In genomic region chr1:1890506-1891348, GRCh38 we compare ENCODE assay signal across 8 cellular contexts. TPM values are rescaled to one million over a fixed set of nuclear protein-coding genes. Genes with fewer than 3 reads are reported as not detected.
DNase-seq lines count a peak whose midpoint lies in the region; ATAC-seq and TF ChIP-seq lines count a peak whose summit lies in the region.

TSS of gene GNB1 (minus strand) at chr1:1891087. CDS start at chr1:1825453, 65,634 bp downstream.

- H3K9me2 ChIP-seq in Loucy (replicated peaks; ENCODE audit: low read depth, low read length) = no peaks in the 10 kb centered on the region

- CTCF ChIA-PET in activated naive CD4-positive, alpha-beta T cell treated with anti-CD3 and anti-CD28 coated beads for 36 hours (lab: Charles Lee) = no interaction called here

- peak within 1 kb of the TSS; percentile 92 for H3K27ac ChIP-seq in SK-N-MC
- H3K27ac ChIP-seq in gastroesophageal sphincter = peak within 1 kb of the TSS; percentile 78 to 98 (median 96)

- H3K36me3 Mint-ChIP-seq in activated naive CD4-positive, alpha-beta T cell treated with anti-CD3 and anti-CD28 coated beads for 36 hours (ENCODE audit: low read depth) = peaks cover 5% of the 10 kb centered on the region

- no CpG with 5 or more reads among the region's 137 CpGs for WGBS in gastroesophageal sphincter (ENCODE audit: low coverage in 1 of 2), 2 donors

- no peaks in the 10 kb centered on the region for H3F3A ChIP-seq in Loucy (ENCODE audit: low read depth)

- H3K36me3 ChIP-seq in Loucy (ENCODE audit: insufficient read depth, low read length) (no peaks in the 10 kb centered on the region), SK-N-MC (ENCODE audit: insufficient read depth, low read length) (peaks cover 16% of the 10 kb centered on the region), gastroesophageal sphincter (no peaks in the 10 kb centered on the region)

- peak; percentile 70 to 80 for TF ChIP-seq POLR2A in gastroesophageal sphincter (IDR thresholded peaks at IDR 0.05)

- H3K4me1 ChIP-seq in Loucy (ENCODE audit: insufficient read depth, low read length, poor library complexity, severe bottlenecking) = peaks cover 59% of the 10 kb centered on the region
- peaks cover 0 to 80% (median 38%) of the 10 kb centered on the region in 3 donors for H3K4me1 ChIP-seq in gastroesophageal sphincter

- peak within 1 kb of the TSS; percentile 86 for H3K27ac Mint-ChIP-seq in activated naive CD4-positive, alpha-beta T cell treated with anti-CD3 and anti-CD28 coated beads for 36 hours

- H4K20me1 ChIP-seq in Loucy (ENCODE audit: insufficient read depth, low read length, poor library complexity, severe bottlenecking) = peaks cover 42% of the 10 kb centered on the region

- H3K9me3 ChIP-seq in Loucy (ENCODE audit: insufficient read depth, low read depth, low read length) = no peaks in the 10 kb centered on the region
- no peaks in the 10 kb centered on the region for H3K9me3 ChIP-seq in SK-N-MC (ENCODE audit: low read depth, low read length)
- H3K9me3 ChIP-seq in gastroesophageal sphincter = no peaks in the 10 kb centered on the region

- peaks cover 67% of the 10 kb centered on the region for H3K79me2 ChIP-seq in Loucy (ENCODE audit: insufficient read depth, low read length)

- H2AFZ ChIP-seq in Loucy (ENCODE audit: low read length) = peak within 1 kb of the TSS; percentile 91

- peak; percentile 92 for ATAC-seq in gastroesophageal sphincter

- DNase-seq in ELF-1 (ENCODE audit: low read depth, low spot score) = peak; percentile 86
- peak; percentile 68 for DNase-seq in GOT3 (lab: John Stamatoyannopoulos, UW)
- no peak for DNase-seq in SK-N-MC (ENCODE audit: low read depth, low spot score)
- peak; percentile 79 for DNase-seq in activated naive CD4-positive, alpha-beta T cell treated with anti-CD3 and anti-CD28 coated beads for 36 hours
- peak; percentile 28 for DNase-seq in non-pigmented ciliary epithelial cell (ENCODE audit: low read depth)

- H3K4me3 Mint-ChIP-seq in activated naive CD4-positive, alpha-beta T cell treated with anti-CD3 and anti-CD28 coated beads for 36 hours = peak within 1 kb of the TSS; percentile 81

- H3K9me3 Mint-ChIP-seq in activated naive CD4-positive, alpha-beta T cell treated with anti-CD3 and anti-CD28 coated beads for 36 hours = no peaks in the 10 kb centered on the region

- H3K4me3 ChIP-seq in Loucy (ENCODE audit: low read length, poor library complexity, severe bottlenecking) (peak within 1 kb of the TSS; percentile 90), SK-N-MC (peak within 1 kb of the TSS; percentile 90), gastroesophageal sphincter (peak within 1 kb of the TSS; percentile 65 to 98)

- H3K4me1 Mint-ChIP-seq in activated naive CD4-positive, alpha-beta T cell treated with anti-CD3 and anti-CD28 coated beads for 36 hours (ENCODE audit: low read depth) = peaks cover 56% of the 10 kb centered on the region

- no peak for TF ChIP-seq CTCF in Loucy (conservative IDR thresholded peaks at IDR 0.05; ENCODE audit: low read length)
- TF ChIP-seq CTCF in gastroesophageal sphincter (IDR thresholded peaks at IDR 0.05) = peak in 2 of 4 experiments; percentile 11 to 34
- TF ChIP-seq CTCF in subcutaneous adipose tissue (IDR thresholded peaks at IDR 0.05; ENCODE audit: low read depth) = no peak

- H3K27me3 ChIP-seq in Loucy (ENCODE audit: insufficient read depth, low read length, poor library complexity, severe bottlenecking) (peaks cover 7% of the 10 kb centered on the region), gastroesophageal sphincter (peaks cover 12% of the 10 kb centered on the region)

- H3K9ac ChIP-seq in Loucy (ENCODE audit: low read depth, low read length, poor library complexity, severe bottlenecking) (peak within 1 kb of the TSS; percentile 97), SK-N-MC (ENCODE audit: insufficient read length) (peak within 1 kb of the TSS; percentile 92)

- H3K4me2 ChIP-seq in Loucy (ENCODE audit: low read depth, low read length, poor library complexity, severe bottlenecking) = peak within 1 kb of the TSS; percentile 96

- intact Hi-C loops in activated naive CD4-positive, alpha-beta T cell treated with anti-CD3 and anti-CD28 coated beads for 36 hours (cut with micrococcal nuclease) = loop anchor here (1.0 to 5.0 kb wide), 4 partner anchors 19 to 378 kb away; partner anchors contain the start of genes ATAD3A and NADK

- H3K27me3 Mint-ChIP-seq in activated naive CD4-positive, alpha-beta T cell treated with anti-CD3 and anti-CD28 coated beads for 36 hours (ENCODE audit: low read depth) = peaks cover under 1% of the 10 kb centered on the region

- TF ChIP-seq EP300 in gastroesophageal sphincter (IDR thresholded peaks at IDR 0.05) = no peak

RNA-seq across cellular contexts. Expression of gene GNB1, which starts in this region (rescaled TPM):
- total RNA-seq in activated naive CD4-positive, alpha-beta T cell treated with anti-CD3 and anti-CD28 coated beads for 36 hours = 100 to 1,000 TPM; 326 to 351 TPM
- 100 to 1,000 TPM; 129 to 175 (median 136) TPM for total RNA-seq in gastroesophageal sphincter
- 100 to 1,000 TPM; 157 to 173 (median 164) TPM for total RNA-seq in subcutaneous adipose tissue
